ENCODE assay signal across 19 cellular contexts in the genomic region with DNA sequence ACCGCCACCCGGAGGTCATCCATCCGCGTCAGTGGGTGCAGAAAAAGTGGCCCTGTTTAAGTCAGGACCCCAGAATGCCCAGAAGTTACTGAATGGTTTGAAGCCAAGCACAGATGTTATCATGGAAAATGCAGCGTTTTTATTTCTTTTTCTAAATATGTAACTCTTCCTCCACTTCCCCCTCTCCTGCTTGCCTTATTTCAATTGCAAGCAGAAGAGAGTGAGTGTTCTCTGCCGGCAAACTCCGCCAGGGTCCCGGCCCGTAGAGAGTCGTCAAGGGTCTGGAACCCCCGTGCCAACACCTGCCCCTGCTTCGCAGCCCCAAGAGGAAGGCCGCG. TPM values are rescaled to one million over a fixed set of nuclear protein-coding genes. Genes with fewer than 3 reads are reported as not detected.
"Had no signal": no experiment of that assay in that cellular context is flagged by ENCODE, and none has a peak within 500 bp of the region (broad histone marks: within the 10 kb centered on the region; RNA-seq: fewer than 3 reads in every experiment).

No MANE protein-coding gene starts in this region.

- H3K9me3 Mint-ChIP-seq: activated T-helper 2 cell treated with anti-CD3 and anti-CD28 coated beads, Interferon-gamma antibody, Interleukin-2, Interleukin-4, amounts not matched to agents 10 μg/mL and 5 μg/mL and 100 μg/mL, durations not matched to agents 14 hours and 24 hours and 36 hours had no signal

- H3K36me3 ChIP-seq: breast epithelium, esophagus squamous epithelium, prostate gland, spleen had no signal

- ATAC-seq: activated CD4-positive, alpha-beta T cell treated with anti-CD3 and anti-CD28 coated beads for 36 hours; left lobe of liver; sciatic nerve; stimulated activated naive B cell treated with anti-CD40 and anti-IgM and Interleukin-4, amounts not matched to agents 10 μg/mL and 1 μg/mL and 100 μg/mL, for 72 hours had no signal

- H3K4me1 ChIP-seq: breast epithelium had no signal

- H3K4me3 ChIP-seq: prostate gland had no signal

- H3K9me3 ChIP-seq: breast epithelium, esophagus squamous epithelium, prostate gland had no signal

- H3K27ac ChIP-seq: breast epithelium, esophagus squamous epithelium, prostate gland, spleen, VCaP had no signal

- H3K27ac Mint-ChIP-seq: activated CD4-positive, alpha-beta T cell treated with anti-CD3 and anti-CD28 coated beads for 36 hours; activated T-helper 2 cell treated with anti-CD3 and anti-CD28 coated beads, Interferon-gamma antibody, Interleukin-2, Interleukin-4, amounts not matched to agents 10 μg/mL and 5 μg/mL and 100 μg/mL, durations not matched to agents 14 hours and 24 hours and 36 hours had no signal

- DNase-seq: activated CD4-positive, alpha-beta T cell treated with anti-CD3 and anti-CD28 coated beads for 36 hours; activated naive CD4-positive, alpha-beta T cell treated with anti-CD3 and anti-CD28 coated beads, Interleukin-2, amount 50 U/mL, for 16 hours; amygdala; esophagus squamous epithelium; foreskin fibroblast; head of caudate nucleus; mammary epithelial cell; spleen; stimulated activated CD4-positive, alpha-beta T cell treated with anti-CD3 and anti-CD28 coated beads, Interleukin-1b, Interleukin-23, amount 100 ng/mL, for 48 hours; stimulated activated naive B cell treated with anti-CD40 and anti-IgM and Interleukin-4, amounts not matched to agents 10 μg/mL and 1 μg/mL and 100 μg/mL, for 72 hours; trophoblast cell had no signal

RNA-seq across cellular contexts. Expression of a gene that starts 0.9 kb away (rescaled TPM):
- total RNA-seq: activated CD4-positive, alpha-beta T cell treated with anti-CD3 and anti-CD28 coated beads for 36 hours; activated T-helper 2 cell treated with anti-CD3 and anti-CD28 coated beads, Interferon-gamma antibody, Interleukin-2, Interleukin-4, amounts not matched to agents 10 μg/mL and 5 μg/mL and 100 μg/mL, durations not matched to agents 14 hours and 24 hours and 36 hours; breast epithelium; cerebellum; dermis microvascular lymphatic vessel endothelial cell; esophagus squamous epithelium; mammary epithelial cell; prostate gland; sciatic nerve; spleen had no signal
- polyA plus RNA-seq: mammary epithelial cell, spleen had no signal

RNA-seq across cellular contexts. Expression of a gene that starts 50.2 kb away (rescaled TPM):
- total RNA-seq: activated CD4-positive, alpha-beta T cell treated with anti-CD3 and anti-CD28 coated beads for 36 hours; activated T-helper 2 cell treated with anti-CD3 and anti-CD28 coated beads, Interferon-gamma antibody, Interleukin-2, Interleukin-4, amounts not matched to agents 10 μg/mL and 5 μg/mL and 100 μg/mL, durations not matched to agents 14 hours and 24 hours and 36 hours; cerebellum; dermis microvascular lymphatic vessel endothelial cell; esophagus squamous epithelium; left lobe of liver; mammary epithelial cell; sciatic nerve; spleen had no signal
- polyA plus RNA-seq: mammary epithelial cell had no signal
